1 cellular context compared by ENCODE assay signal in genomic region chr17:45314761-45315549, GRCh38.
TF ChIP-seq lines count a peak whose summit lies in the region.

No MANE protein-coding gene starts in this region.

TF ChIP-seq in H1, 55 proteins besides CTCF, POLR2A, EP300 and RAD21 (continued from another document):
- TF ChIP-seq HDAC2 (IDR thresholded peaks at IDR 0.05; ENCODE audit: borderline replicate concordance in 1 of 2, low read depth in 2 of 2, low read length in 2 of 2) = no peak
- no peak for TF ChIP-seq CEBPB (IDR thresholded peaks at IDR 0.05; ENCODE audit: low read depth, low read length)
- TF ChIP-seq SUZ12 (IDR thresholded peaks at IDR 0.05; ENCODE audit: low read length) = no peak
- no peak for TF ChIP-seq TEAD4 (IDR thresholded peaks at IDR 0.05; ENCODE audit: low read depth, low read length)
- no peak for TF ChIP-seq KDM1A (IDR thresholded peaks at IDR 0.05; ENCODE audit: borderline replicate concordance, low read length)
- no peak for TF ChIP-seq YY1 (IDR thresholded peaks at IDR 0.05; ENCODE audit: low read depth, low read length)
